Comparison of ENCODE assay signal across 2 cellular contexts in the genomic region with DNA sequence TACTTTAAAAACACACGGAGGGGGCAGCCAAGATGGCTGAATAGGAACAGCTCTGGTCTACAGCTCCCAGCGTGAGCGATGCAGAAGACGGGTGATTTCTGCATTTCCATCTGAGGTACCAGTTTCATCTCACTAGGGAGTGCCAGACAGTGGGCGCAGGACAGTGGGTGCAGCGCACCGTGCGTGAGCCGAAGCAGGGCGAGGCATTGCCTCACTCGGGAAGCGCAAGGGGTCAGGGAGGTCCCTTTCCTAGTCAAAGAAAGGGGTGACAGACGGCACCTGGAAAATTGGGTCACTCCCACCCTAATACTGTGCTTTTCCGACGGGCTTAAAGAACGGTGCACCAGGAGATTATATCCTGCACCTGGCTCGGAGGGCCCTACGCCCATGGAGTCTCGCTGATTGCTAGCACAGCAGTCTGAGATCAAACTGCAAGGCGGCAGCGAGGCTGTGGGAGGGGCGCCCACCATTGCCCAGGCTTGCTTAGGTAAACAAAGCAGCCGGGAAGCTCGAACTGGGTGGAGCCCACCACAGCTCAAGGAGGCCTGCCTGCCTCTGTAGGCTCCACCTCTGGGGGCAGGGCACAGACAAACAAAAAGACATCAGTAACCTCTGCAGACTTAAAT. TPM values are rescaled to one million over a fixed set of nuclear protein-coding genes. Genes with fewer than 3 reads are reported as not detected.
"Had no signal": no experiment of that assay in that cellular context is flagged by ENCODE, and none has a peak within 500 bp of the region (broad histone marks: within the 10 kb centered on the region; RNA-seq: fewer than 3 reads in every experiment).

No MANE protein-coding gene starts in this region.

RNA-seq across cellular contexts. Expression of a gene that starts 28.2 kb away (rescaled TPM):
- total RNA-seq: temporal lobe, vagina had no signal
